Comparison of ENCODE assay signal across 1 cellular context in genomic region chr14:103634156-103634555, GRCh38.
TF ChIP-seq lines count a peak whose summit lies in the region.

No MANE protein-coding gene starts in this region.

TF ChIP-seq in WTC11, 78 proteins besides CTCF, POLR2A, EP300 and RAD21 (continued from another document):
- TF ChIP-seq ZNF121 (CRISPR knock-in tag; IDR thresholded peaks at IDR 0.05) (no peak), MAX (CRISPR knock-in tag; IDR thresholded peaks at IDR 0.05) (no peak), ELF4 (CRISPR knock-in tag; IDR thresholded peaks at IDR 0.05; ENCODE audit: low read depth) (no peak), NFYB (CRISPR knock-in tag; conservative IDR thresholded peaks at IDR 0.05; ENCODE audit: low read depth) (no peak), SP1 (CRISPR knock-in tag; conservative IDR thresholded peaks at IDR 0.05) (no peak), GTF2I (CRISPR knock-in tag; conservative IDR thresholded peaks at IDR 0.05) (no peak), E2F4 (CRISPR knock-in tag; IDR thresholded peaks at IDR 0.05; ENCODE audit: borderline replicate concordance, low read depth) (no peak), ERG (CRISPR knock-in tag; IDR thresholded peaks at IDR 0.05) (no peak)
